In the genomic region with DNA sequence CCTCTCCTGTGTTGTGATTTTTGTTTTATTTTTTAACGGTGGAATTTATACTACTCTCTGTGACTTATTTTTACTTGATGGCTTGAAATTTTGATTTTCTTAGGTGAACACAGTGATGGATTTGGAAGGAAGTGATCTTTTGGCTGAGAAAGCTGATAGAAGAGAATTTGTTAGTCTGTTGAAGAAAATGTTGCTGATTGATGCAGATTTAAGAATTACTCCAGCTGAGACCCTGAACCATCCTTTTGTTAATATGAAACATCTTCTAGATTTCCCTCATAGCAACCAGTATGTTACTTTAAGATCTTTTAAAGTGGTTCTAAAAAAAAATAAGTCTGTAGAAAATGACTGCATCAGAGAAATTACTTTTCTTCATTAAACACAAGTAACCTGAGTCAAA, we compare ENCODE assay signal across 23 cellular contexts. TPM values are rescaled to one million over a fixed set of nuclear protein-coding genes. Genes with fewer than 3 reads are reported as not detected.
"Had no signal": no experiment of that assay in that cellular context is flagged by ENCODE, and none has a peak within 500 bp of the region (broad histone marks: within the 10 kb centered on the region; RNA-seq: fewer than 3 reads in every experiment).

No MANE protein-coding gene starts in this region.

- H3K27me3 ChIP-seq: pancreas, sigmoid colon, stomach, tibial artery had no signal

- H3K9me3 Mint-ChIP-seq: immature natural killer cell; memory B cell; nephron; stimulated activated effector memory CD8-positive, alpha-beta T cell treated with anti-CD3 and anti-CD28 coated beads, Interleukin-12 subunit alpha, Interleukin-12 subunit beta, amount 100 ng/mL, for 72 hours; type B pancreatic cell had no signal

- H3K4me1 ChIP-seq: pancreas, tibial artery had no signal

- FAIRE-seq: endometrium, keratinocyte had no signal

- H3K27me3 Mint-ChIP-seq: memory B cell, type B pancreatic cell had no signal

- H3K27ac ChIP-seq: coronary artery, pancreas, sigmoid colon, stomach, tibial artery had no signal

- H3K4me1 Mint-ChIP-seq: immature natural killer cell; memory B cell; nephron; stimulated activated effector memory CD8-positive, alpha-beta T cell treated with anti-CD3 and anti-CD28 coated beads, Interleukin-12 subunit alpha, Interleukin-12 subunit beta, amount 100 ng/mL, for 72 hours had no signal

- DNase-seq: central memory CD4-positive, alpha-beta T cell; dermis blood vessel endothelial cell; effector memory CD4-positive, alpha-beta T cell; hypothalamus; immature natural killer cell; nucleus accumbens; pancreas; sigmoid colon; stimulated activated CD4-positive, alpha-beta T cell treated with anti-CD3 and anti-CD28 coated beads, Interleukin-2, amount 100 ng/mL, for 24 hours; stimulated activated CD4-positive, alpha-beta T cell treated with anti-CD3 and anti-CD28 coated beads, Interleukin-4, amount 100 ng/mL, for 24 hours; stimulated activated naive CD4-positive, alpha-beta T cell treated with Interleukin-2 at 50 U/mL for 16 hours; stomach; tibial artery had no signal

- H3K27ac Mint-ChIP-seq: memory B cell; nephron; stimulated activated effector memory CD8-positive, alpha-beta T cell treated with anti-CD3 and anti-CD28 coated beads, Interleukin-12 subunit alpha, Interleukin-12 subunit beta, amount 100 ng/mL, for 72 hours; type B pancreatic cell had no signal

- H3K9me3 ChIP-seq: pancreas, sigmoid colon, stomach, tibial artery had no signal

- H3K4me3 Mint-ChIP-seq: immature natural killer cell; memory B cell; nephron; stimulated activated effector memory CD8-positive, alpha-beta T cell treated with anti-CD3 and anti-CD28 coated beads, Interleukin-12 subunit alpha, Interleukin-12 subunit beta, amount 100 ng/mL, for 72 hours; type B pancreatic cell had no signal

- ATAC-seq: left lobe of liver; pancreas; stimulated activated effector memory CD8-positive, alpha-beta T cell treated with anti-CD3 and anti-CD28 coated beads, Interleukin-12 subunit alpha, Interleukin-12 subunit beta, amount 100 ng/mL, for 72 hours had no signal

- H3K4me3 ChIP-seq: coronary artery, lung, pancreas, sigmoid colon, stomach, tibial artery had no signal

RNA-seq across cellular contexts. Expression of a gene that starts 36.7 kb away (rescaled TPM):
- total RNA-seq: mononuclear cell had no signal
- polyA plus RNA-seq: immature natural killer cell had no signal
